In the genomic region with DNA sequence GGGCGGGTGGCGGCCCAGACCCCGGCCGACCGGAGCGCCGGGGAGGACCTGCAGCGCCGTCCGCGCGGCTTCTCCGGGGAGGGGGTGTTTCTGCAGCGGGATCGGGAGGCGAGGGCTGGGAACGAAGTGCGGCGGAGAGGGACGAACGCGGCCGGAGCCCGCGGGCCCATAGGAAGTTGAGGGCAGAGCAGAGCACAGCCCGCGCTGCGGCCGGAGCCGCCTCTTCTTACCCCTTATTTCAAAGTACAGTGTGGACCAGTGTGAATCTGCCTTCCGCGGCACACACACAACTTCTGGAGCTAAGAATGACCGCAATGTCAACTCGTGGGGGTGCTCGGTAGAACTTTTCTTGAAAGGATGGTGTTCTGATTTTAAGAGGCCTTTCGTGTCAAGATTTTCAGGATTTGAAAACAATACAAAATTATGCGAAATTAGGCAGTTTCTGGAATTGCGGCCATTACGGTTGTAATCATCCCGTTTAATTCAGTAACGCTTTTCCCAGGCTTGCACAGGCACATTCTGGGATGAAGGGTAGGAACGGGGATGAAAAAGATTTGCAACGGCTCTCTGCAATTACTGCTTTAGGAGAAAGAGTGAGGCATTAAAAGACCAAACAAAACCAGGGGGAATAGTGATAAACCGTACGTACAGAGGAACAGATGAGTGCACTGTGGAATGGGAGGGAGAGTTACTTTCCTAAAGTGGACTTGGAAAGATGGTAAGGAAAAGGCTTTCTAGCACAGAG, we compare ENCODE assay signal across 1 cellular context.
TF ChIP-seq lines count a peak whose summit lies in the region.

No MANE protein-coding gene starts in this region.

TF ChIP-seq in H1, 55 proteins besides CTCF, POLR2A, EP300 and RAD21:
- TF ChIP-seq CREB1 (IDR thresholded peaks at IDR 0.05) (no peak), E2F6 (IDR thresholded peaks at IDR 0.05) (0 out of 2 replicates have a peak, but pooled peaks have one; percentile 7), SIN3A (conservative IDR thresholded peaks at IDR 0.05 in 1 of 2, IDR thresholded peaks at IDR 0.05 in 1 of 2; ENCODE audit: low read depth in 1 of 2, low read length in 2 of 2) (peak in 1 of 2 experiments; percentile 33; a peak in 1 of 4 replicates), PHF8 (conservative IDR thresholded peaks at IDR 0.05; ENCODE audit: low read depth, low read length) (peak; percentile 65; the same call in 1 of the 2 replicates), FOSL1 (IDR thresholded peaks at IDR 0.05; ENCODE audit: insufficient read depth, low read depth, low read length) (no peak), CBX8 (IDR thresholded peaks at IDR 0.05; ENCODE audit: borderline replicate concordance, low read depth, low read length) (no peak), ATF3 (IDR thresholded peaks at IDR 0.05; ENCODE audit: insufficient read depth, low read depth, low read length) (no peak), TBP (IDR thresholded peaks at IDR 0.05; ENCODE audit: low read depth, low read length) (peak; percentile 14; the same call in 1 of the 2 replicates), MAX (IDR thresholded peaks at IDR 0.05) (0 out of 2 replicates have a peak, but pooled peaks have one; percentile 10), CEBPB (IDR thresholded peaks at IDR 0.05; ENCODE audit: low read depth, low read length) (no peak), RXRA (IDR thresholded peaks at IDR 0.05; ENCODE audit: insufficient read depth, low read depth, low read length) (no peak), KDM4A (IDR thresholded peaks at IDR 0.05; ENCODE audit: low read depth, low read length, severe bottlenecking) (peak; percentile 71), ASH2L (IDR thresholded peaks at IDR 0.05; ENCODE audit: low read length) (peak; percentile 60), TAF1 (IDR thresholded peaks at IDR 0.05; ENCODE audit: low read depth, low read length) (peak; percentile 57), CHD1 (IDR thresholded peaks at IDR 0.05; ENCODE audit: low read depth, low read length) (no peak), KDM5A (IDR thresholded peaks at IDR 0.05; ENCODE audit: low read length) (no peak)
